In genomic region chr11:762421-763072, GRCh38 we compare ENCODE assay signal across 8 cellular contexts. TPM values are rescaled to one million over a fixed set of nuclear protein-coding genes. Genes with fewer than 3 reads are reported as not detected.
DNase-seq lines count a peak whose midpoint lies in the region; ATAC-seq and TF ChIP-seq lines count a peak whose summit lies in the region.

No MANE protein-coding gene starts in this region.

- H3K27me3 Mint-ChIP-seq in activated CD8-positive, alpha-beta T cell treated with anti-CD3 and anti-CD28 coated beads, Interleukin-2, amount 10 ng/mL, durations not matched to agents 7 days and 5 days (ENCODE audit: low read depth): no peaks in the 10 kb centered on the region
- no peaks in the 10 kb centered on the region for H3K27me3 Mint-ChIP-seq in stimulated activated naive CD8-positive, alpha-beta T cell treated with anti-CD3 and anti-CD28 coated beads, Interleukin-15, Interleukin-2, amounts not matched to agents 100 ng/mL and 50 ng/mL, for 24 hours

- peaks cover 2% of the 10 kb centered on the region for H3K4me1 Mint-ChIP-seq in activated CD8-positive, alpha-beta T cell treated with anti-CD3 and anti-CD28 coated beads, Interleukin-2, amount 10 ng/mL, durations not matched to agents 7 days and 5 days (ENCODE audit: low read depth)
- peaks cover 8% of the 10 kb centered on the region for H3K4me1 Mint-ChIP-seq in stimulated activated naive CD8-positive, alpha-beta T cell treated with anti-CD3 and anti-CD28 coated beads, Interleukin-15, Interleukin-2, amounts not matched to agents 100 ng/mL and 50 ng/mL, for 24 hours (ENCODE audit: low read depth)

- peak; percentile 40 for ATAC-seq in activated CD8-positive, alpha-beta T cell treated with anti-CD3 and anti-CD28 coated beads, Interleukin-2, amount 10 ng/mL, durations not matched to agents 7 days and 5 days

- DNase-seq in Daoy (ENCODE audit: low read depth): peak; percentile 59
- DNase-seq in activated CD8-positive, alpha-beta T cell treated with anti-CD3 and anti-CD28 coated beads, Interleukin-2, amount 10 ng/mL, durations not matched to agents 7 days and 5 days: peak; percentile 42
- DNase-seq in glomerular visceral epithelial cell (ENCODE audit: extremely low spot score): peak; percentile 85
- no peak for DNase-seq in ureter (ENCODE audit: low spot score)
- DNase-seq in NCI-H146 (lab: John Stamatoyannopoulos, UW): no peak
- no peak for DNase-seq in GM19238 (ENCODE audit: insufficient read length, low spot score)

- TF ChIP-seq RAD21 in Ishikawa (IDR thresholded peaks at IDR 0.05; ENCODE audit: low read depth): peak; percentile 37; the same call in 1 of the 2 replicates

- peaks cover 53% of the 10 kb centered on the region for H3K36me3 Mint-ChIP-seq in activated CD8-positive, alpha-beta T cell treated with anti-CD3 and anti-CD28 coated beads, Interleukin-2, amount 10 ng/mL, durations not matched to agents 7 days and 5 days (ENCODE audit: low read depth)
- peaks cover 48% of the 10 kb centered on the region for H3K36me3 Mint-ChIP-seq in stimulated activated naive CD8-positive, alpha-beta T cell treated with anti-CD3 and anti-CD28 coated beads, Interleukin-15, Interleukin-2, amounts not matched to agents 100 ng/mL and 50 ng/mL, for 24 hours (ENCODE audit: low read depth)

- TF ChIP-seq EP300 in Ishikawa (IDR thresholded peaks at IDR 0.05; ENCODE audit: borderline replicate concordance): no peak

- POLR2A ChIA-PET in activated CD8-positive, alpha-beta T cell treated with anti-CD3 and anti-CD28 coated beads, Interleukin-2, amount 10 ng/mL, durations not matched to agents 7 days and 5 days (lab: Charles Lee): no interaction called here

- H3K9me3 Mint-ChIP-seq in activated CD8-positive, alpha-beta T cell treated with anti-CD3 and anti-CD28 coated beads, Interleukin-2, amount 10 ng/mL, durations not matched to agents 7 days and 5 days (ENCODE audit: insufficient read depth): no peaks in the 10 kb centered on the region
- H3K9me3 Mint-ChIP-seq in stimulated activated naive CD8-positive, alpha-beta T cell treated with anti-CD3 and anti-CD28 coated beads, Interleukin-15, Interleukin-2, amounts not matched to agents 100 ng/mL and 50 ng/mL, for 24 hours: no peaks in the 10 kb centered on the region

- no peak overlapping the region for H3K4me3 Mint-ChIP-seq in activated CD8-positive, alpha-beta T cell treated with anti-CD3 and anti-CD28 coated beads, Interleukin-2, amount 10 ng/mL, durations not matched to agents 7 days and 5 days
- no peak overlapping the region for H3K4me3 Mint-ChIP-seq in stimulated activated naive CD8-positive, alpha-beta T cell treated with anti-CD3 and anti-CD28 coated beads, Interleukin-15, Interleukin-2, amounts not matched to agents 100 ng/mL and 50 ng/mL, for 24 hours

- CTCF ChIA-PET in activated CD8-positive, alpha-beta T cell treated with anti-CD3 and anti-CD28 coated beads, Interleukin-2, amount 10 ng/mL, durations not matched to agents 7 days and 5 days (lab: Charles Lee): interaction anchor here (1.3 kb wide), 1 partner anchor 15 kb away, joined by 3 read pairs; no protein-coding TSS in a partner anchor

- H3K27ac Mint-ChIP-seq in activated CD8-positive, alpha-beta T cell treated with anti-CD3 and anti-CD28 coated beads, Interleukin-2, amount 10 ng/mL, durations not matched to agents 7 days and 5 days: no peak overlapping the region
- H3K27ac Mint-ChIP-seq in stimulated activated naive CD8-positive, alpha-beta T cell treated with anti-CD3 and anti-CD28 coated beads, Interleukin-15, Interleukin-2, amounts not matched to agents 100 ng/mL and 50 ng/mL, for 24 hours: peak overlapping the region; percentile 64

TF ChIP-seq in Ishikawa, 13 proteins besides CTCF, POLR2A, EP300 and RAD21:
- TF ChIP-seq YY1 (IDR thresholded peaks at IDR 0.05; ENCODE audit: low read depth) (0 out of 2 replicates have a peak, but pooled peaks have one; percentile 11), TEAD4 (IDR thresholded peaks at IDR 0.05) (peak; percentile 51), CEBPB (IDR thresholded peaks at IDR 0.05) (0 out of 2 replicates have a peak, but pooled peaks have one; percentile 1), NFIC (IDR thresholded peaks at IDR 0.05) (no peak), REST (IDR thresholded peaks at IDR 0.05; ENCODE audit: low read depth) (no peak)
TF ChIP-seq in Ishikawa: peak in this region for 3.

RNA-seq across cellular contexts. Expression of gene GATD1, which starts 14.7 kb away (rescaled TPM):
- total RNA-seq in Daoy (2014; rRNA removed; shearing (Covaris generic)): 17.3 and 18.4 TPM in 2 replicates
- 10 to 100 TPM; 52.1 to 63.2 TPM for total RNA-seq in activated CD8-positive, alpha-beta T cell treated with anti-CD3 and anti-CD28 coated beads, Interleukin-2, amount 10 ng/mL, durations not matched to agents 7 days and 5 days
- 82.5 TPM for total RNA-seq in ureter

RNA-seq across cellular contexts. Expression of gene TALDO1, which starts 15.3 kb away (rescaled TPM):
- total RNA-seq in Daoy (2014; rRNA removed; shearing (Covaris generic)): 319 and 455 TPM in 2 replicates
- 100 to 1,000 TPM; 278 to 289 TPM for total RNA-seq in activated CD8-positive, alpha-beta T cell treated with anti-CD3 and anti-CD28 coated beads, Interleukin-2, amount 10 ng/mL, durations not matched to agents 7 days and 5 days
- 172 TPM for total RNA-seq in ureter

RNA-seq across cellular contexts. Expression of gene CEND1, which starts 27.3 kb away (rescaled TPM):
- 0.51 and 1.2 TPM in 2 replicates for total RNA-seq in Daoy (2014; rRNA removed; shearing (Covaris generic))
- total RNA-seq in activated CD8-positive, alpha-beta T cell treated with anti-CD3 and anti-CD28 coated beads, Interleukin-2, amount 10 ng/mL, durations not matched to agents 7 days and 5 days: 1 to 10 TPM in 1 of 2 experiments, under 1 TPM in 1; 0.61 to 1.9 TPM
- 0.23 TPM for total RNA-seq in ureter

RNA-seq across cellular contexts. Expression of gene SLC25A22, which starts 35.5 kb away (rescaled TPM):
- 11.8 and 14.1 TPM in 2 replicates for total RNA-seq in Daoy (2014; rRNA removed; shearing (Covaris generic))
- 10 to 100 TPM; 51.2 to 56.4 TPM for total RNA-seq in activated CD8-positive, alpha-beta T cell treated with anti-CD3 and anti-CD28 coated beads, Interleukin-2, amount 10 ng/mL, durations not matched to agents 7 days and 5 days
- total RNA-seq in ureter: 28.4 TPM

RNA-seq across cellular contexts. Expression of gene PIDD1, which starts 42.5 kb away (rescaled TPM):
- 3.5 and 10.4 TPM in 2 replicates for total RNA-seq in Daoy (2014; rRNA removed; shearing (Covaris generic))
- total RNA-seq in activated CD8-positive, alpha-beta T cell treated with anti-CD3 and anti-CD28 coated beads, Interleukin-2, amount 10 ng/mL, durations not matched to agents 7 days and 5 days: 10 to 100 TPM; 59.3 to 60.5 TPM
- total RNA-seq in ureter: 20.6 TPM

Comparison
In these comparisons a context has a peak if more than half of its experiments do, and no peak if none do; other contexts are left out.
1. DNase-seq: peak in Daoy (single experiment), activated CD8-positive, alpha-beta T cell treated with anti-CD3 and anti-CD28 coated beads, Interleukin-2, amount 10 ng/mL, durations not matched to agents 7 days and 5 days (single experiment) and glomerular visceral epithelial cell (single experiment); none in ureter (single experiment), NCI-H146 (single experiment) and GM19238 (single experiment).